ENCODE assay signal across 1 cellular context in genomic region chrX:154378799-154379568, GRCh38.
TF ChIP-seq lines count a peak whose summit lies in the region.

TSS of gene EMD (plus strand) at chrX:154379295. CDS start at chrX:154379485, 190 bp downstream.

TF ChIP-seq in HepG2, 621 proteins besides CTCF, POLR2A, EP300 and RAD21 (continued from another document and continues in another):
- TF ChIP-seq ZHX1 (CRISPR knock-in tag; IDR thresholded peaks at IDR 0.05; ENCODE audit: low read depth), result peak; percentile 99
- 0 out of 2 replicates have a peak, but pooled peaks have one; percentile 35 for TF ChIP-seq JUND (CRISPR knock-in tag; IDR thresholded peaks at IDR 0.05)
- peak; percentile 52; the same call in 1 of the 2 replicates for TF ChIP-seq TFDP1 (CRISPR knock-in tag; IDR thresholded peaks at IDR 0.05; ENCODE audit: borderline replicate concordance)
- TF ChIP-seq RFXAP (CRISPR knock-in tag; IDR thresholded peaks at IDR 0.05; ENCODE audit: borderline replicate concordance), result 0 out of 2 replicates have a peak, but pooled peaks have one; percentile 41
- TF ChIP-seq CREB1 (IDR thresholded peaks at IDR 0.05), result peak; percentile 96
- TF ChIP-seq CREB1 (CRISPR knock-in tag; IDR thresholded peaks at IDR 0.05), result no peak
- TF ChIP-seq SAP130 (CRISPR knock-in tag; IDR thresholded peaks at IDR 0.05; ENCODE audit: low read depth), result peak; percentile 79
- 0 out of 2 replicates have a peak, but pooled peaks have one; percentile 6 for TF ChIP-seq ZNF792 (CRISPR knock-in tag; IDR thresholded peaks at IDR 0.05)
- TF ChIP-seq ZNF235 (CRISPR knock-in tag; IDR thresholded peaks at IDR 0.05; ENCODE audit: borderline replicate concordance), result 0 out of 2 replicates have a peak, but pooled peaks have one; percentile 33
- TF ChIP-seq ZNF484 (CRISPR knock-in tag; IDR thresholded peaks at IDR 0.05; ENCODE audit: borderline replicate concordance, low read depth), result no peak
- TF ChIP-seq RBFOX2 (IDR thresholded peaks at IDR 0.05; ENCODE audit: low read depth, low read length), result peak; percentile 52
- peak; percentile 67 for TF ChIP-seq YEATS2 (CRISPR knock-in tag; IDR thresholded peaks at IDR 0.05; ENCODE audit: borderline replicate concordance)
- 0 out of 2 replicates have a peak, but pooled peaks have one; percentile 11 for TF ChIP-seq GATAD1 (CRISPR knock-in tag; IDR thresholded peaks at IDR 0.05)
- no peak for TF ChIP-seq MAZ (IDR thresholded peaks at IDR 0.05; ENCODE audit: borderline replicate concordance, low read depth, low read length)
- TF ChIP-seq MAZ (CRISPR knock-in tag; IDR thresholded peaks at IDR 0.05; ENCODE audit: low read depth), result 0 out of 2 replicates have a peak, but pooled peaks have one; percentile 18
- peak; percentile 60; the same call in 1 of the 2 replicates for TF ChIP-seq KAT8 (CRISPR knock-in tag; IDR thresholded peaks at IDR 0.05)
- TF ChIP-seq HNF4G (IDR thresholded peaks at IDR 0.05; ENCODE audit: borderline replicate concordance, low read depth, low read length), result no peak
- TF ChIP-seq HNF4G (CRISPR knock-in tag; IDR thresholded peaks at IDR 0.05; ENCODE audit: borderline replicate concordance, low read depth), result no peak
- TF ChIP-seq GABPB1 (CRISPR knock-in tag; IDR thresholded peaks at IDR 0.05), result peak; percentile 57; the same call in 1 of the 2 replicates
- TF ChIP-seq SIN3A (IDR thresholded peaks at IDR 0.05; ENCODE audit: borderline replicate concordance, low read depth, low read length), result 0 out of 2 replicates have a peak, but pooled peaks have one; percentile 47
- peak; percentile 8; the same call in 1 of the 2 replicates for TF ChIP-seq MNT (IDR thresholded peaks at IDR 0.05)
- peak; percentile 48; the same call in 1 of the 2 replicates for TF ChIP-seq PHF8 (CRISPR knock-in tag; IDR thresholded peaks at IDR 0.05)
- TF ChIP-seq ZIK1 (CRISPR knock-in tag; IDR thresholded peaks at IDR 0.05; ENCODE audit: borderline replicate concordance, low read depth), result 0 out of 2 replicates have a peak, but pooled peaks have one; percentile 51
- no peak for TF ChIP-seq ISX (CRISPR knock-in tag; conservative IDR thresholded peaks at IDR 0.05)
- no peak for TF ChIP-seq STAT6 (CRISPR knock-in tag; IDR thresholded peaks at IDR 0.05; ENCODE audit: borderline replicate concordance)
- TF ChIP-seq NFYC (CRISPR knock-in tag; IDR thresholded peaks at IDR 0.05), result peak; percentile 82
- TF ChIP-seq MXI1 (IDR thresholded peaks at IDR 0.05; ENCODE audit: borderline replicate concordance, low read depth, low read length), result peak; percentile 3; the same call in 1 of the 3 replicates
- TF ChIP-seq ZNF329 (CRISPR knock-in tag; IDR thresholded peaks at IDR 0.05; ENCODE audit: low read depth), result 0 out of 2 replicates have a peak, but pooled peaks have one; percentile 33
- TF ChIP-seq ATF1 (CRISPR knock-in tag; IDR thresholded peaks at IDR 0.05), result peak; percentile 60; the same call in 1 of the 2 replicates
- TF ChIP-seq ZNF776 (CRISPR knock-in tag; IDR thresholded peaks at IDR 0.05), result no peak
- TF ChIP-seq MYPOP (CRISPR knock-in tag; IDR thresholded peaks at IDR 0.05), result no peak
- 0 out of 2 replicates have a peak, but pooled peaks have one; percentile 18 for TF ChIP-seq TFAP4 (IDR thresholded peaks at IDR 0.05; ENCODE audit: borderline replicate concordance, low read depth)
- 0 out of 2 replicates have a peak, but pooled peaks have one; percentile 11 for TF ChIP-seq ZNF670 (CRISPR knock-in tag; IDR thresholded peaks at IDR 0.05; ENCODE audit: borderline replicate concordance)
- 0 out of 2 replicates have a peak, but pooled peaks have one; percentile 39 for TF ChIP-seq PRMT3 (CRISPR knock-in tag; IDR thresholded peaks at IDR 0.05; ENCODE audit: borderline replicate concordance, low read depth)
- 0 out of 2 replicates have a peak, but pooled peaks have one; percentile 28 for TF ChIP-seq POLR2G (IDR thresholded peaks at IDR 0.05; ENCODE audit: low read depth, low read length)
- TF ChIP-seq AGO2 (optimal IDR thresholded peaks at IDR 0.05; ENCODE audit: low read depth, low read length), result peak; percentile 39
- 0 out of 2 replicates have a peak, but pooled peaks have one; percentile 76 for TF ChIP-seq E2F1 (CRISPR knock-in tag; IDR thresholded peaks at IDR 0.05)
- peak; percentile 61; the same call in 1 of the 2 replicates for TF ChIP-seq SRY (CRISPR knock-in tag; IDR thresholded peaks at IDR 0.05)
- peak; percentile 54; the same call in 1 of the 2 replicates for TF ChIP-seq DR1 (CRISPR knock-in tag; IDR thresholded peaks at IDR 0.05)
- no peak for TF ChIP-seq HHEX (CRISPR knock-in tag; IDR thresholded peaks at IDR 0.05)
- 0 out of 2 replicates have a peak, but pooled peaks have one; percentile 16 for TF ChIP-seq ZNF639 (CRISPR knock-in tag; conservative IDR thresholded peaks at IDR 0.05)
- no peak for TF ChIP-seq FLYWCH1 (CRISPR knock-in tag; IDR thresholded peaks at IDR 0.05)
- TF ChIP-seq ZBTB38 (CRISPR knock-in tag; IDR thresholded peaks at IDR 0.05), result 0 out of 2 replicates have a peak, but pooled peaks have one; percentile 36
- peak; percentile 80 for TF ChIP-seq NFYB (CRISPR knock-in tag; IDR thresholded peaks at IDR 0.05)
- 0 out of 2 replicates have a peak, but pooled peaks have one; percentile 21 for TF ChIP-seq ZXDC (CRISPR knock-in tag; IDR thresholded peaks at IDR 0.05)
- peak; percentile 88 for TF ChIP-seq SP4 (CRISPR knock-in tag; IDR thresholded peaks at IDR 0.05)
